ENCODE assay signal across 20 cellular contexts in genomic region chr3:73633916-73634344, GRCh38. TPM values are rescaled to one million over a fixed set of nuclear protein-coding genes. Genes with fewer than 3 reads are reported as not detected.
DNase-seq lines count a peak whose midpoint lies in the region; ATAC-seq and TF ChIP-seq lines count a peak whose summit lies in the region.
"Had no signal": no experiment of that assay in that cellular context is flagged by ENCODE, and none has a peak within 500 bp of the region (broad histone marks: within the 10 kb centered on the region; RNA-seq: fewer than 3 reads in every experiment).

No MANE protein-coding gene starts in this region.

- H2AFZ ChIP-seq in SK-N-SH (ENCODE audit: low read depth): no peak overlapping the region
- H2AFZ ChIP-seq: GM23338 had no signal

- POLR2A ChIA-PET in SK-N-SH (lab: Yijun Ruan, JAX): no interaction called here

- no peaks in the 10 kb centered on the region for H4K20me1 ChIP-seq in SK-N-SH (ENCODE audit: insufficient read depth)

- no peaks in the 10 kb centered on the region for H3K9me3 ChIP-seq in SK-N-SH
- H3K9me3 ChIP-seq: A549, Caco-2 had no signal

- WGBS in SK-N-SH (ENCODE audit: low lambda C conversion rate): 37% methylated on average over 3 of the region's 3 CpGs

- TF ChIP-seq CTCF in SK-N-SH (IDR thresholded peaks at IDR 0.05) (no peak), fibroblast of the aortic adventitia (IDR thresholded peaks at IDR 0.05; ENCODE audit: insufficient read depth, low read length) (no peak), GM10266 (IDR thresholded peaks at IDR 0.05; ENCODE audit: control insufficient read depth, insufficient read depth, low read depth, missing control alignments) (no peak)

- TF ChIP-seq EP300 in SK-N-SH (IDR thresholded peaks at IDR 0.05; ENCODE audit: borderline replicate concordance in 1 of 2, low read depth in 1 of 2, low read length in 1 of 2): peak; percentile 8 to 51; a peak in 1 of 4 replicates

- no peak for TF ChIP-seq RAD21 in SK-N-SH (IDR thresholded peaks at IDR 0.05; ENCODE audit: low read length)

- H3K9ac ChIP-seq in SK-N-SH: no peak overlapping the region

- peaks cover 16% of the 10 kb centered on the region for H3F3A ChIP-seq in SK-N-SH (replicated peaks; ENCODE audit: insufficient read depth)

- H3K4me3 ChIP-seq in SK-N-SH (ENCODE audit: low read depth in 2 of 2, low read length in 1 of 2): no peak overlapping the region
- no peak overlapping the region for H3K4me3 ChIP-seq in fibroblast of the aortic adventitia (ENCODE audit: low read depth, low read length)
- H3K4me3 ChIP-seq: A549, GM12878, GM23338 had no signal

- H3K36me3 ChIP-seq in SK-N-SH (replicated peaks in 1 of 2; ENCODE audit: control insufficient read depth in 1 of 2, insufficient read depth in 2 of 2, low read length in 1 of 2): no peaks in the 10 kb centered on the region

- H3K4me2 ChIP-seq in SK-N-SH: no peak overlapping the region
- H3K4me2 ChIP-seq: A549, GM23338 had no signal

- H3K4me1 ChIP-seq in SK-N-SH (ENCODE audit: control insufficient read depth in 1 of 2, insufficient read depth in 2 of 2, low read depth in 1 of 2, low read length in 1 of 2): peaks cover 2 to 11% of the 10 kb centered on the region in 2 experiments; a peak in 3 of 4 replicates
- H3K4me1 ChIP-seq: A549, Caco-2 had no signal

- peak; percentile 81 for DNase-seq in EH (ENCODE audit: low read depth)
- DNase-seq in SK-N-SH: no peak
- DNase-seq in fibroblast of the aortic adventitia (ENCODE audit: low read depth): peak; percentile 44
- DNase-seq in AG08396 (ENCODE audit: low spot score): no peak
- DNase-seq in iPS-NIHi7 (ENCODE audit: extremely low spot score): no peak
- DNase-seq in GM10266 (ENCODE audit: extremely low spot score): no peak
- DNase-seq: 8988T; ACHN; C1 segment of cervical spinal cord; Caco-2; CD4-positive, alpha-beta memory T cell; DMS 273 treated with DMSO at 0.1 percent for 48 hours; DMS53; DMS79 treated with DMSO at 0.1 percent for 48 hours; H9 had no signal

- H3K27ac ChIP-seq in SK-N-SH (ENCODE audit: low read depth in 2 of 2, low read length in 1 of 2): peak overlapping the region in 1 of 2 experiments; percentile 32; a peak in 1 of 4 replicates
- H3K27ac ChIP-seq: A549 had no signal

- CTCF ChIA-PET in SK-N-SH (lab: Yijun Ruan, JAX): interaction anchor here (1.6 kb wide), 1 partner anchor 9 kb away, joined by 5 read pairs; the partner anchor contains the start of gene PDZRN3

- H3K79me2 ChIP-seq in SK-N-SH (ENCODE audit: insufficient read depth): no peaks in the 10 kb centered on the region

- H3K27me3 ChIP-seq in SK-N-SH (ENCODE audit: insufficient read depth): no peaks in the 10 kb centered on the region

- H3K9me2 ChIP-seq in SK-N-SH: no peaks in the 10 kb centered on the region

- ATAC-seq in GM21515 (IDR thresholded peaks at IDR 0.05; ENCODE audit: unreplicated experiment): no peak
- ATAC-seq: A549, GM12878, GM23338, HCT116 had no signal

TF ChIP-seq in SK-N-SH, 30 proteins besides CTCF, POLR2A, EP300 and RAD21 (continues in another document):
- no peak for TF ChIP-seq REST (IDR thresholded peaks at IDR 0.05; ENCODE audit: low read depth, low read length)
- TF ChIP-seq MEF2A (IDR thresholded peaks at IDR 0.05; ENCODE audit: borderline replicate concordance, low read depth): no peak
- no peak for TF ChIP-seq FOXM1 (IDR thresholded peaks at IDR 0.05; ENCODE audit: low read depth)
- TF ChIP-seq ELF1 (IDR thresholded peaks at IDR 0.05): no peak
- no peak for TF ChIP-seq FOXJ3 (CRISPR knock-in tag; IDR thresholded peaks at IDR 0.05)
- TF ChIP-seq RCOR1 (IDR thresholded peaks at IDR 0.05; ENCODE audit: low read length): no peak
- no peak for TF ChIP-seq USF1 (IDR thresholded peaks at IDR 0.05; ENCODE audit: borderline replicate concordance, low read depth)
- no peak for TF ChIP-seq ZBTB33 (IDR thresholded peaks at IDR 0.05; ENCODE audit: borderline replicate concordance, low read depth)
- TF ChIP-seq TAF1 (IDR thresholded peaks at IDR 0.05; ENCODE audit: borderline replicate concordance, low read depth, low read length): no peak
- TF ChIP-seq POLR2AphosphoS5 (IDR thresholded peaks at IDR 0.05; ENCODE audit: low read depth, low read length): no peak
- TF ChIP-seq PBX3 (IDR thresholded peaks at IDR 0.05): peak; percentile 46
- TF ChIP-seq TEAD4 (IDR thresholded peaks at IDR 0.05; ENCODE audit: borderline replicate concordance, insufficient read depth): peak; percentile 35; the same call in 1 of the 2 replicates
- no peak for TF ChIP-seq GATA2 (CRISPR knock-in tag; IDR thresholded peaks at IDR 0.05)
- TF ChIP-seq NRF1 (IDR thresholded peaks at IDR 0.05; ENCODE audit: low read depth, low read length): no peak
- TF ChIP-seq EZH2phosphoT487 (IDR thresholded peaks at IDR 0.05; ENCODE audit: borderline replicate concordance, low read depth): no peak
- TF ChIP-seq CHD2 (IDR thresholded peaks at IDR 0.05; ENCODE audit: low read length, partially characterized antibody): no peak
- no peak for TF ChIP-seq GABPA (IDR thresholded peaks at IDR 0.05; ENCODE audit: low read depth)
- TF ChIP-seq TCF12 (IDR thresholded peaks at IDR 0.05): peak; percentile 85
- no peak for TF ChIP-seq IRF3 (IDR thresholded peaks at IDR 0.05; ENCODE audit: low read depth, low read length)

RNA-seq across cellular contexts. Expression of gene PDZRN3, which starts 9.2 kb away (rescaled TPM):
- polyA plus RNA-seq in SK-N-SH (2012; rRNA removed): 7.9 and 10.3 TPM in 2 replicates
- polyA plus RNA-seq in SK-N-SH (2012; cell fraction: cytosol; rRNA removed): 13.7 and 14.2 TPM in 2 replicates
- 21.9 and 24.2 TPM in 2 replicates for polyA plus RNA-seq in SK-N-SH (2012; cell fraction: nucleus; rRNA removed)
- 40.5 and 76.8 TPM in 2 replicates for total RNA-seq in fibroblast of the aortic adventitia (ENCODE audit: low replicate concordance)
- total RNA-seq: CD4-positive, alpha-beta memory T cell had no signal
- polyA plus RNA-seq: A549; CD4-positive, alpha-beta memory T cell had no signal

Comparison
In these comparisons a context has a peak if more than half of its experiments do, and no peak if none do; other contexts are left out.
1. DNase-seq: peak in EH (single experiment) and fibroblast of the aortic adventitia (single experiment); none in SK-N-SH (single experiment), AG08396 (single experiment), iPS-NIHi7 (single experiment) and GM10266 (single experiment).